In genomic region chr3:146403792-146404191, GRCh38 we compare ENCODE assay signal across 16 cellular contexts.
DNase-seq lines count a peak whose midpoint lies in the region; ATAC-seq and TF ChIP-seq lines count a peak whose summit lies in the region.
"Had no signal": no experiment of that assay in that cellular context is flagged by ENCODE, and none has a peak within 500 bp of the region (broad histone marks: within the 10 kb centered on the region; RNA-seq: fewer than 3 reads in every experiment).

No MANE protein-coding gene starts in this region.

- no peak overlapping the region for H3K9ac ChIP-seq in mesendoderm (ENCODE audit: low read length)

- CTCF ChIA-PET in RWPE1 (lab: Yijun Ruan, JAX) = no interaction called here

- no peaks in the 10 kb centered on the region for H3K27me3 ChIP-seq in mesendoderm (ENCODE audit: insufficient read depth, low read length, poor library complexity)
- H3K27me3 ChIP-seq: BE2C had no signal

- H2BK15ac ChIP-seq in mesendoderm (replicated peaks; ENCODE audit: low read depth) = no peak overlapping the region

- H3K56ac ChIP-seq in mesendoderm (ENCODE audit: low read length) = no peak overlapping the region

- POLR2A ChIA-PET in RWPE1 (lab: Yijun Ruan, JAX; ENCODE audit: low non-redundant PET) = no interaction called here

- ATAC-seq in GM19328 (IDR thresholded peaks at IDR 0.05; ENCODE audit: unreplicated experiment) = no peak

- no peak overlapping the region for H3K4me3 Mint-ChIP-seq in chondrocyte (ENCODE audit: unreplicated experiment)
- H3K4me3 Mint-ChIP-seq: CD4-positive, alpha-beta memory T cell; HFFc6; IgD-negative memory B cell had no signal

- 100% methylated on average over 3 of the region's 3 CpGs for WGBS in mesendoderm (ENCODE audit: extremely low coverage, insufficient coverage, low lambda C conversion rate)

- H3K36me3 ChIP-seq in mesendoderm (ENCODE audit: control insufficient read depth, insufficient read depth, low read length) = no peaks in the 10 kb centered on the region
- H3K36me3 ChIP-seq: BE2C, HAP-1 had no signal

- H3K36me3 Mint-ChIP-seq in chondrocyte (ENCODE audit: low read depth) = no peaks in the 10 kb centered on the region
- H3K36me3 Mint-ChIP-seq: CD4-positive, alpha-beta memory T cell; IgD-negative memory B cell had no signal

- H2BK5ac ChIP-seq in mesendoderm (ENCODE audit: low read length) = peak overlapping the region; percentile 35

- no peak overlapping the region for H3K27ac Mint-ChIP-seq in chondrocyte (ENCODE audit: unreplicated experiment)
- H3K27ac Mint-ChIP-seq: CD4-positive, alpha-beta memory T cell; HFFc6; IgD-negative memory B cell had no signal

- H3K4me1 Mint-ChIP-seq in chondrocyte (ENCODE audit: low read depth) = no peaks in the 10 kb centered on the region
- H3K4me1 Mint-ChIP-seq: CD4-positive, alpha-beta memory T cell; IgD-negative memory B cell had no signal

- no peak overlapping the region for H3K4me3 ChIP-seq in mesendoderm (ENCODE audit: low read length)
- H3K4me3 ChIP-seq: HAP-1 had no signal

- H3K9me3 Mint-ChIP-seq in chondrocyte (ENCODE audit: low read depth) = no peaks in the 10 kb centered on the region
- H3K9me3 Mint-ChIP-seq: HFFc6, IgD-negative memory B cell had no signal

- H3K4ac ChIP-seq in mesendoderm (ENCODE audit: low read depth, low read length) = no peak overlapping the region

- H3K79me2 ChIP-seq in mesendoderm (ENCODE audit: control insufficient read depth, insufficient read depth, low read length) = no peaks in the 10 kb centered on the region

- TF ChIP-seq CTCF in RWPE1 (conservative IDR thresholded peaks at IDR 0.05; ENCODE audit: low read depth) = no peak
- no peak for TF ChIP-seq CTCF in chondrocyte (IDR thresholded peaks at IDR 0.05)

- no peak overlapping the region for H3K27ac ChIP-seq in RWPE1
- H3K27ac ChIP-seq in epithelial cell of prostate = no peak overlapping the region
- no peak overlapping the region for H3K27ac ChIP-seq in mesendoderm (ENCODE audit: low read depth, low read length)
- H3K27ac ChIP-seq: C4-2B, HL-60 had no signal

- no peaks in the 10 kb centered on the region for H3K79me1 ChIP-seq in mesendoderm (ENCODE audit: low read length)

- H3K27me3 Mint-ChIP-seq in chondrocyte (ENCODE audit: low read depth) = no peaks in the 10 kb centered on the region
- H3K27me3 Mint-ChIP-seq: IgD-negative memory B cell had no signal

- H4K8ac ChIP-seq in mesendoderm (ENCODE audit: low read depth, low read length) = no peak overlapping the region

- H4K5ac ChIP-seq in mesendoderm (ENCODE audit: low read length) = no peak overlapping the region

- H3K18ac ChIP-seq in mesendoderm (ENCODE audit: low read length) = no peak overlapping the region

- H2BK120ac ChIP-seq in mesendoderm (ENCODE audit: low read depth, low read length) = no peak overlapping the region

- no peak overlapping the region for H3K23ac ChIP-seq in mesendoderm (ENCODE audit: low read length)

- H2AK5ac ChIP-seq in mesendoderm (ENCODE audit: low read length) = no peak overlapping the region

- peaks cover 2% of the 10 kb centered on the region for H3K4me1 ChIP-seq in mesendoderm (ENCODE audit: control insufficient read depth, low read depth, low read length)
- H3K4me1 ChIP-seq: BE2C, HAP-1 had no signal

- H3K4me2 ChIP-seq in mesendoderm (ENCODE audit: low read length) = no peak overlapping the region

- DNase-seq in HT-29 (ENCODE audit: low spot score) (peak; percentile 72), RWPE1 (ENCODE audit: low spot score) (peak; percentile 2), epithelial cell of prostate (ENCODE audit: low read depth, low spot score) (peak; percentile 27), mesendoderm (no peak), chondrocyte (ENCODE audit: low spot score) (no peak), HuH-7 (ENCODE audit: low spot score) (no peak)
- DNase-seq: BE2C; CD4-positive, alpha-beta memory T cell; DMS79 treated with DMSO at 0.1 percent for 48 hours; GDM1 had no signal

Comparison
In these comparisons a context has a peak if more than half of its experiments do, and no peak if none do; other contexts are left out.
1. DNase-seq: peak in HT-29 (single experiment), RWPE1 (single experiment) and epithelial cell of prostate (single experiment); none in mesendoderm (single experiment), chondrocyte (single experiment) and HuH-7 (single experiment).